15 cellular contexts compared by ENCODE assay signal in the genomic region with DNA sequence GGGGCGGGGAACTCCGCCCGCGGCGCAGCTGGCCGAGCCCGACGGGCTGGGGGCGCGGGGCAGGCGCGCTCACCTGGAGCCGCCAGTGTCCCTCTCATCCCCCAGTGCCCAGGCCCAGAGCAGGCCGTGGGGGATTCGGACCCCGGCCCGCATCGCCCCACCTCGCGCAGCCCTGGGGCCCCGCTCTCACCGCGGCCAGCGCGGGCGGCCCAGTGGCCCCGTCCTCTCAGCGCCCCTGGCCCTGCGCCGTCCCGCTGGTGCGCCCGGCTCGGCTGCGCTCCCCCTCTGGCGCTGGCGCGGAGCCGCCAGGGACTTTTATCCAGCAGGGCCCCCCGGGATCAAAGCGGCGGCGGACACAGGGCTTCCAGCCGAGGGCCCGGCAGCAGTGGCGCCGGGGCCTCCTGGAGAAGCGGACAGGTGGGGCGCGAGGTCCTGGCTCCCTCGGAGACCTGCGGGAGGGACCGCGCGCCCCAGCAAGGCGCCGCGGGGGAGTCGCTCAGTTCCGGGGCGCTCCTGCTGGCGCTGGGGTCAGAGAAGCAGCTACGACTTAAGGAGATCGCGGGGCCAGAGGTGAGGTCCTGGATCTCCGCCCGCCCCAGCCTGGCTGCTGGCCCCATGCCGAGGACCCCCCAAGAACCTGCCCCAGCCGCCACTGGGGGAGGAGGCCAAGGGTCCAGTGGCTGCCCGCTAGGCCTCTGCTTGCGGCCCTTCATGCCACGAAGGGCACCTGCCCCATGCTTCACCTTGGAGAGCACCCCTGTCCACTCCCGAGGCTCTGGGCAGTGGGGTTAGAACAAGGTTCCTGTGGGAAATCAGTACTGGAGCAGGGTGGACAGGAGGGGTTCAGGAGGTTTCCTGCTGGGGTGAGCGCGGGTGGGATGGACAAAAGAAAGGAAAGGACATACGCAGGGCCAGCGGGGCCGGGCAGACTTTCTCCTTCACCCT. TPM values are rescaled to one million over a fixed set of nuclear protein-coding genes. Genes with fewer than 3 reads are reported as not detected.
A peak's percentile ranks its signal among the peaks of the same experiment; 100 is the strongest.
DNase-seq lines count a peak whose midpoint lies in the region; ATAC-seq and TF ChIP-seq lines count a peak whose summit lies in the region.
"Had no signal": no experiment of that assay in that cellular context is flagged by ENCODE, and none has a peak within 500 bp of the region (broad histone marks: within the 10 kb centered on the region; RNA-seq: fewer than 3 reads in every experiment).

No MANE protein-coding gene starts in this region.

- intact Hi-C loops in Caco-2 (cut with micrococcal nuclease; ENCODE audit: unreplicated experiment), result loop anchor here (1.0 kb wide), 1 partner anchor 59 kb away; no protein-coding TSS in a partner anchor
- intact Hi-C loops in transverse colon (cut with DNase I; ENCODE audit: low total_unique reads), result no loop called here

- peaks cover 6% of the 10 kb centered on the region for H3K36me3 Mint-ChIP-seq in Caco-2 (ENCODE audit: insufficient read depth, unreplicated experiment)
- H3K36me3 Mint-ChIP-seq in mesothelial cell of epicardium, result no peaks in the 10 kb centered on the region

- CTCF ChIA-PET in Caco-2 (lab: Charles Lee), result no interaction called here

- TF ChIP-seq CTCF in 22Rv1 (IDR thresholded peaks at IDR 0.05) (0 out of 2 replicates have a peak, but pooled peaks have one; percentile 3), Caco-2 (IDR thresholded peaks at IDR 0.05; ENCODE audit: insufficient read depth in 1 of 2, low read depth in 1 of 2, low read length in 1 of 2, severe bottlenecking in 1 of 2, unreplicated experiment in 1 of 2) (no peak), mesothelial cell of epicardium (IDR thresholded peaks at IDR 0.05; ENCODE audit: unreplicated experiment) (no peak), transverse colon (IDR thresholded peaks at IDR 0.05) (no peak)

- no TSS peak for BruUV-seq in Caco-2 (replicated peaks; lab: Mats Ljungman, UMichigan)

- no peak for TF ChIP-seq EP300 in transverse colon (IDR thresholded peaks at IDR 0.05; ENCODE audit: low read depth)

- in situ Hi-C loops in transverse colon (cut with MboI; ENCODE audit: low pct_ligation_motif_present in 1 of 4, low pct_unique_long_range_greater_than_20kb in 1 of 4, low sequenced_read_pairs in 3 of 4), result loop anchor here in 1 of 4 donors (25.0 kb wide), 1 partner anchor 200 kb away; no protein-coding TSS in a partner anchor

- no peaks in the 10 kb centered on the region for H3K27me3 Mint-ChIP-seq in Caco-2 (ENCODE audit: insufficient read depth, unreplicated experiment)
- peaks cover 55% of the 10 kb centered on the region for H3K27me3 Mint-ChIP-seq in mesothelial cell of epicardium (ENCODE audit: low read depth)

- H3K27ac ChIP-seq in 22Rv1 (no peak overlapping the region), transverse colon (no peak overlapping the region)
- H3K27ac ChIP-seq: dorsolateral prefrontal cortex had no signal

- H3K27me3 ChIP-seq in Caco-2 (replicated peaks; ENCODE audit: control insufficient read depth, insufficient read depth, low read length), result 0 out of 2 replicates have a peak, but pooled peaks cover 1% of the 10 kb centered on the region
- H3K27me3 ChIP-seq in transverse colon, result peaks cover 98% of the 10 kb centered on the region

- ATAC-seq in HG03565 (IDR thresholded peaks at IDR 0.05; ENCODE audit: unreplicated experiment), result no peak
- no peak for ATAC-seq in HG02798 (IDR thresholded peaks at IDR 0.05; ENCODE audit: poor library complexity, unreplicated experiment)
- ATAC-seq: mucosa of descending colon had no signal

- POLR2A ChIA-PET in Caco-2 (lab: Charles Lee), result interaction anchor here (2.6 kb wide), 1 partner anchor 76 kb away, joined by 7 read pairs; the partner anchor contains the start of gene DCXR

- TF ChIP-seq POLR2A in transverse colon (IDR thresholded peaks at IDR 0.05), result no peak

- H3K4me1 ChIP-seq in Caco-2 (peaks cover 27% of the 10 kb centered on the region), transverse colon (peaks cover 6 to 27% (median 18%) of the 10 kb centered on the region in 4 donors)

- H3K27ac Mint-ChIP-seq in Caco-2 (ENCODE audit: unreplicated experiment) (no peak overlapping the region), mesothelial cell of epicardium (no peak overlapping the region)
- H3K27ac Mint-ChIP-seq: activated T-cell treated with anti-CD3 and anti-CD28 coated beads, Interleukin-2, amount 50 U/mL, for 24 hours had no signal

- WGBS in transverse colon (ENCODE audit: low coverage in 1 of 2), 2 donors, result 28 to 100% methylated on average over 1 to 34 of the region's 78 CpGs

- H3K9me3 ChIP-seq in Caco-2 (no peaks in the 10 kb centered on the region), transverse colon (no peaks in the 10 kb centered on the region)
- H3K9me3 ChIP-seq: mucosa of descending colon had no signal

- DNase-seq in Caco-2 (no peak), astrocyte of the hippocampus (ENCODE audit: low read depth, low spot score) (peak; percentile 15), mesothelial cell of epicardium (ENCODE audit: low spot score in 2 of 2, unreplicated experiment in 2 of 2) (no peak), NCI-H1105 treated with DMSO at 0.1 percent for 48 hours (lab: John Stamatoyannopoulos, UW) (no peak), transverse colon (no peak)
- DNase-seq: activated CD4-positive, alpha-beta T cell treated with anti-CD3 and anti-CD28 coated beads for 1 hour; activated T-cell treated with anti-CD3 and anti-CD28 coated beads, Interleukin-2, amount 50 U/mL, for 24 hours; anterior cingulate cortex; dorsolateral prefrontal cortex; NCI-H2227 treated with DMSO at 0.1 percent for 48 hours; stimulated activated CD4-positive, alpha-beta T cell treated with anti-CD3 and anti-CD28 coated beads, Interleukin-4, amount 100 ng/mL, for 1 hour had no signal

- H3K4me1 Mint-ChIP-seq in Caco-2 (ENCODE audit: low read depth, unreplicated experiment), result no peaks in the 10 kb centered on the region
- H3K4me1 Mint-ChIP-seq in mesothelial cell of epicardium, result peaks cover 10% of the 10 kb centered on the region

- H3K9me3 Mint-ChIP-seq in Caco-2 (ENCODE audit: unreplicated experiment), result no peaks in the 10 kb centered on the region
- no peaks in the 10 kb centered on the region for H3K9me3 Mint-ChIP-seq in mesothelial cell of epicardium
- H3K9me3 Mint-ChIP-seq: activated T-cell treated with anti-CD3 and anti-CD28 coated beads, Interleukin-2, amount 50 U/mL, for 24 hours had no signal

- H3K4me3 ChIP-seq in Caco-2 (ENCODE audit: low read depth, low read length), result no peak overlapping the region
- no peak overlapping the region for H3K4me3 ChIP-seq in transverse colon
- H3K4me3 ChIP-seq: mucosa of descending colon had no signal

- no peaks in the 10 kb centered on the region for H3K36me3 ChIP-seq in Caco-2 (ENCODE audit: control insufficient read depth, insufficient read depth, low read length)
- H3K36me3 ChIP-seq in transverse colon, result no peaks in the 10 kb centered on the region

- peak overlapping the region; percentile 31 for H3K4me3 Mint-ChIP-seq in Caco-2 (ENCODE audit: unreplicated experiment)
- peak overlapping the region; percentile 39 for H3K4me3 Mint-ChIP-seq in mesothelial cell of epicardium
- H3K4me3 Mint-ChIP-seq: activated T-cell treated with anti-CD3 and anti-CD28 coated beads, Interleukin-2, amount 50 U/mL, for 24 hours had no signal

RNA-seq across cellular contexts. Expression of gene NOTUM, which starts 0.8 kb away (rescaled TPM):
- total RNA-seq in Caco-2 (2022) (11.1 and 13.0 TPM in 2 replicates), mesothelial cell of epicardium (5.9 to 8.2 TPM (median 6.5 TPM) in 3 replicates), transverse colon (not detected)

RNA-seq across cellular contexts. Expression of gene MYADML2, which starts 14.8 kb away (rescaled TPM):
- total RNA-seq in Caco-2 (2022) (not detected in 2 replicates), mesothelial cell of epicardium (not detected in 3 replicates), transverse colon (not detected)

RNA-seq across cellular contexts. Expression of gene ASPSCR1, which starts 15.6 kb away (rescaled TPM):
- total RNA-seq in Caco-2 (2022) (58.0 and 59.2 TPM in 2 replicates), mesothelial cell of epicardium (50.5 to 53.0 TPM (median 51.4 TPM) in 3 replicates), transverse colon (10 to 100 TPM; 21.0 to 61.7 (median 41.3) TPM)

RNA-seq across cellular contexts. Expression of gene PYCR1, which starts 24.7 kb away (rescaled TPM):
- total RNA-seq in Caco-2 (2022) (200 and 203 TPM in 2 replicates), mesothelial cell of epicardium (91.0 to 108 TPM (median 102 TPM) in 3 replicates), transverse colon (100 to 1,000 TPM in 1 of 4 donors, 10 to 100 TPM in 2, not detected in 1; 16.4 to 257 (median 20.5) TPM)

RNA-seq across cellular contexts. Expression of gene MAFG, which starts 34.3 kb away (rescaled TPM):
- total RNA-seq in Caco-2 (2022), result 28.9 and 29.1 TPM in 2 replicates
- total RNA-seq in mesothelial cell of epicardium, result 23.6 to 25.5 TPM (median 24.1 TPM) in 3 replicates
- 10 to 100 TPM; 22.4 to 34.4 (median 24.3) TPM for total RNA-seq in transverse colon
